8 cellular contexts compared by ENCODE assay signal in genomic region chr17:31010014-31010413, GRCh38. TPM values are rescaled to one million over a fixed set of nuclear protein-coding genes. Genes with fewer than 3 reads are reported as not detected.
DNase-seq lines count a peak whose midpoint lies in the region; ATAC-seq, FAIRE-seq and TF ChIP-seq lines count a peak whose summit lies in the region.
"Not testable (repeated sequence)": the region's sequence is repeated elsewhere in the genome, so short reads cannot be mapped to it uniquely, and the experiment has no call there.

No MANE protein-coding gene starts in this region.

- not testable (repeated sequence) for H3K27me3 Mint-ChIP-seq in T-helper 17 cell; osteocyte (ENCODE audit: unreplicated experiment)
- H3K27me3 Mint-ChIP-seq in activated T-cell treated with anti-CD3 and anti-CD28 coated beads, Interleukin-2, amount 50 U/mL, for 72 hours (ENCODE audit: low read depth), result peaks cover 12% of the 10 kb centered on the region
- peaks cover 24% of the 10 kb centered on the region for H3K27me3 Mint-ChIP-seq in type B pancreatic cell

- not testable (repeated sequence) for H3K27ac Mint-ChIP-seq in T-helper 17 cell
- peak overlapping the region; percentile 20 for H3K27ac Mint-ChIP-seq in activated T-cell treated with anti-CD3 and anti-CD28 coated beads, Interleukin-2, amount 50 U/mL, for 72 hours
- H3K27ac Mint-ChIP-seq in osteocyte (ENCODE audit: unreplicated experiment) (peak overlapping the region; percentile 92), type B pancreatic cell (peak overlapping the region; percentile 75)

- not testable (repeated sequence) for H3K27me3 ChIP-seq in body of pancreas

- H3K27ac ChIP-seq in body of pancreas, result peak overlapping the region; percentile 2 to 54 (median 16)

- H3K36me3 Mint-ChIP-seq in T-helper 17 cell (ENCODE audit: low read depth); activated T-cell treated with anti-CD3 and anti-CD28 coated beads, Interleukin-2, amount 50 U/mL, for 72 hours (ENCODE audit: insufficient read depth in 2 of 2): not testable (repeated sequence)
- peaks cover 15% of the 10 kb centered on the region for H3K36me3 Mint-ChIP-seq in osteocyte (ENCODE audit: unreplicated experiment)
- peaks cover 16% of the 10 kb centered on the region for H3K36me3 Mint-ChIP-seq in type B pancreatic cell

- FAIRE-seq in GM12891 (lab: Jason Lieb, UNC), result peak; percentile 58

- H3K4me3 Mint-ChIP-seq in T-helper 17 cell (peak overlapping the region; percentile 76), osteocyte (ENCODE audit: unreplicated experiment) (peak overlapping the region; percentile 60), type B pancreatic cell (peak overlapping the region; percentile 83)
- H3K4me3 Mint-ChIP-seq in activated T-cell treated with anti-CD3 and anti-CD28 coated beads, Interleukin-2, amount 50 U/mL, for 72 hours, result peak overlapping the region; percentile 48 to 65

- peaks cover 26% of the 10 kb centered on the region for H3K4me1 Mint-ChIP-seq in T-helper 17 cell
- H3K4me1 Mint-ChIP-seq in activated T-cell treated with anti-CD3 and anti-CD28 coated beads, Interleukin-2, amount 50 U/mL, for 72 hours (ENCODE audit: low read depth), result peaks cover 24% of the 10 kb centered on the region
- peaks cover 48% of the 10 kb centered on the region for H3K4me1 Mint-ChIP-seq in osteocyte (ENCODE audit: unreplicated experiment)
- peaks cover 14% of the 10 kb centered on the region for H3K4me1 Mint-ChIP-seq in type B pancreatic cell (ENCODE audit: unreplicated experiment)

- not testable (repeated sequence) for ATAC-seq in T-helper 17 cell; activated T-cell treated with anti-CD3 and anti-CD28 coated beads, Interleukin-2, amount 50 U/mL, for 72 hours (replicated peaks in 1 of 2); body of pancreas

- TF ChIP-seq POLR2A in GM12891 (IDR thresholded peaks at IDR 0.05; ENCODE audit: low read depth, low read length); body of pancreas (IDR thresholded peaks at IDR 0.05): not testable (repeated sequence)

- not testable (repeated sequence) for H3K4me3 ChIP-seq in body of pancreas
- H3K4me3 ChIP-seq in epithelial cell of proximal tubule (ENCODE audit: low read depth, low read length), result peak overlapping the region; percentile 33

- H3K9me3 ChIP-seq in T-helper 17 cell (ENCODE audit: control insufficient read depth, low read length, poor library complexity, severe bottlenecking); body of pancreas: not testable (repeated sequence)

- H3K9me3 Mint-ChIP-seq in activated T-cell treated with anti-CD3 and anti-CD28 coated beads, Interleukin-2, amount 50 U/mL, for 72 hours; osteocyte (ENCODE audit: unreplicated experiment); type B pancreatic cell: not testable (repeated sequence)

- intact Hi-C loops in body of pancreas (cut with DNase I), result not testable (repeated sequence)

- not testable (repeated sequence) for DNase-seq in GM12891 (ENCODE audit: insufficient read length, low spot score); T-helper 17 cell; activated T-cell treated with anti-CD3 and anti-CD28 coated beads, Interleukin-2, amount 50 U/mL, for 72 hours; body of pancreas; epithelial cell of proximal tubule (ENCODE audit: low read depth); osteocyte (ENCODE audit: extremely low spot score, unreplicated experiment); type B pancreatic cell (ENCODE audit: extremely low spot score, unreplicated experiment)
- peak; percentile 4 for DNase-seq in left kidney (ENCODE audit: low read depth, low spot score)

- TF ChIP-seq CTCF in body of pancreas (IDR thresholded peaks at IDR 0.05); epithelial cell of proximal tubule (conservative IDR thresholded peaks at IDR 0.05; ENCODE audit: low read depth, low read length); osteocyte (IDR thresholded peaks at IDR 0.05); type B pancreatic cell (conservative IDR thresholded peaks at IDR 0.05): not testable (repeated sequence)

- H3K36me3 ChIP-seq in body of pancreas (replicated peaks in 1 of 2; ENCODE audit: insufficient read depth in 1 of 2, low read depth in 2 of 2), result not testable (repeated sequence)

- 34 to 42% methylated on average over 3 of the region's 3 CpGs for WGBS in body of pancreas, 2 donors

- peaks cover 12% of the 10 kb centered on the region for H3K4me1 ChIP-seq in body of pancreas

RNA-seq across cellular contexts. Expression of gene RNF135, which starts 39.2 kb away (rescaled TPM):
- 6.9 TPM for polyA plus RNA-seq in GM12891 (2012; ENCODE audit: low read depth, missing spikeins)
- 1 to 10 TPM; 2.3 to 5.9 TPM for total RNA-seq in T-helper 17 cell
- 10 to 100 TPM; 11.7 to 12.3 TPM for total RNA-seq in activated T-cell treated with anti-CD3 and anti-CD28 coated beads, Interleukin-2, amount 50 U/mL, for 72 hours
- 10 to 100 TPM; 13.7 to 18.8 TPM for total RNA-seq in body of pancreas
- 12.2 and 15.3 TPM in 2 replicates for total RNA-seq in epithelial cell of proximal tubule
- 16.1 and 16.9 TPM in 2 replicates for total RNA-seq in osteocyte
- 8.8 and 10.8 TPM in 2 replicates for total RNA-seq in type B pancreatic cell (ENCODE audit: low replicate concordance)
